ENCODE assay signal across 20 cellular contexts in the genomic region with DNA sequence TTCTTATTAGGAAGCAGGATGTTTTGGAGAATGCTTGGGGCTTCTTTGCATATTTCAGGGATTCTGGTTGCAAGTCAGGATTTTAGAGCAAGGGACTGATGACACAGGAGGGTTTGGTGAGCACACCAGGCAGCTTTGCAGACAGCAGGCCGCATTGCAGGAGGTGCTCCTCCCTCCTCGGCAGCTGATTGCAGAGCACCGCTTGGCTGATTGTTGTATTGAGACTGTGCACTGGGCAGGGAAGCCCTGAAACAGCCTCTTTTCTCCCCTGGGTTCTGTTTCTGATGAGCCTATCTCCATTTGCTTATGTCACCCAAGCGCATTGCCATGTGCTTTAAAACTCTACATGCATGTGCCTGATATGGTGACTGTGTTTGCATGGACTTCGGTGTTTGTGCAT.
DNase-seq lines count a peak whose midpoint lies in the region; ATAC-seq, FAIRE-seq and TF ChIP-seq lines count a peak whose summit lies in the region.
"Had no signal": no experiment of that assay in that cellular context is flagged by ENCODE, and none has a peak within 500 bp of the region (broad histone marks: within the 10 kb centered on the region; RNA-seq: fewer than 3 reads in every experiment).

No MANE protein-coding gene starts in this region.

- H3K79me2 ChIP-seq in endothelial cell of umbilical vein (ENCODE audit: control insufficient read depth, insufficient read depth, low read length) (no peaks in the 10 kb centered on the region), neural progenitor cell (ENCODE audit: low read depth) (no peaks in the 10 kb centered on the region)

- no peaks in the 10 kb centered on the region for H3K36me3 ChIP-seq in endothelial cell of umbilical vein (ENCODE audit: control insufficient read depth in 2 of 2, extremely low read depth in 1 of 2, insufficient read depth in 2 of 2, low read length in 2 of 2)
- H3K36me3 ChIP-seq in neural progenitor cell = no peaks in the 10 kb centered on the region
- H3K36me3 ChIP-seq: BE2C, HAP-1 had no signal

- H3K4me3 Mint-ChIP-seq in neural progenitor cell = no peak overlapping the region
- H3K4me3 Mint-ChIP-seq: CD4-positive, CD25-positive, alpha-beta regulatory T cell; CD8-positive, alpha-beta memory T cell had no signal

- no peak for ATAC-seq in HG03469 (IDR thresholded peaks at IDR 0.05; ENCODE audit: unreplicated experiment)
- ATAC-seq: GM12878 had no signal

- H3K9me1 ChIP-seq in endothelial cell of umbilical vein (replicated peaks; ENCODE audit: control insufficient read depth, extremely low read depth, insufficient read depth, low read length) = no peaks in the 10 kb centered on the region

- TF ChIP-seq CTCF in endothelial cell of umbilical vein (IDR thresholded peaks at IDR 0.05; ENCODE audit: extremely low read depth in 1 of 2, insufficient read depth in 1 of 2, low read depth in 1 of 2, low read length in 2 of 2) (no peak), neural progenitor cell (IDR thresholded peaks at IDR 0.05) (no peak)

- peaks cover 8% of the 10 kb centered on the region for H3K4me1 Mint-ChIP-seq in neural progenitor cell

- CTCF ChIA-PET in endothelial cell of umbilical vein (lab: Charles Lee) = no interaction called here

- H4K20me1 ChIP-seq in endothelial cell of umbilical vein (replicated peaks; ENCODE audit: control insufficient read depth, extremely low read depth, insufficient read depth, low read length) (no peaks in the 10 kb centered on the region), neural progenitor cell (ENCODE audit: low read depth) (no peaks in the 10 kb centered on the region)

- POLR2A ChIA-PET in endothelial cell of umbilical vein (lab: Charles Lee) = no interaction called here

- H3K27ac ChIP-seq in endothelial cell of umbilical vein (ENCODE audit: insufficient read depth, low read depth, low read length) (no peak overlapping the region), neural progenitor cell (no peak overlapping the region)
- H3K27ac ChIP-seq: GM23248, HL-60 had no signal

- peaks cover 7% of the 10 kb centered on the region for H3K27me3 Mint-ChIP-seq in neural progenitor cell (ENCODE audit: insufficient read depth, low read depth)
- H3K27me3 Mint-ChIP-seq: CD4-positive, CD25-positive, alpha-beta regulatory T cell had no signal

- no TSS peak for BruUV-seq in endothelial cell of umbilical vein (replicated peaks; lab: Mats Ljungman, UMichigan)

- H3K27me3 ChIP-seq in endothelial cell of umbilical vein (ENCODE audit: control insufficient read depth in 2 of 2, insufficient read depth in 2 of 2, low read length in 2 of 2) = no peaks in the 10 kb centered on the region
- H3K27me3 ChIP-seq in neural progenitor cell = no peaks in the 10 kb centered on the region
- H3K27me3 ChIP-seq: BE2C had no signal

- H3K4me2 ChIP-seq in endothelial cell of umbilical vein (ENCODE audit: insufficient read depth, low read length) (no peak overlapping the region), neural progenitor cell (peak overlapping the region; percentile 23)

- FAIRE-seq in endothelial cell of umbilical vein (lab: Jason Lieb, UNC) = no peak
- FAIRE-seq: GM12878, GM19239 had no signal

- no peak overlapping the region for H3K9ac ChIP-seq in endothelial cell of umbilical vein (replicated peaks; ENCODE audit: extremely low read depth, insufficient read depth, low read length)
- H3K9ac ChIP-seq in neural progenitor cell = no peak overlapping the region
- H3K9ac ChIP-seq: GM23248 had no signal

- dilution Hi-C loops in endothelial cell of umbilical vein (cut with MboI; ENCODE audit: extremely low pct_ligation_motif_present, low sequenced_read_pairs) = no loop called here

- H3K4me3 ChIP-seq in endothelial cell of umbilical vein (replicated peaks in 1 of 3; ENCODE audit: insufficient read depth in 1 of 3, low read depth in 1 of 3, low read length in 3 of 3) (no peak overlapping the region), neural progenitor cell (no peak overlapping the region)
- H3K4me3 ChIP-seq: GM12878, GM23248, HAP-1 had no signal

- H3K27ac Mint-ChIP-seq in neural progenitor cell = no peak overlapping the region
- H3K27ac Mint-ChIP-seq: CD8-positive, alpha-beta memory T cell had no signal

- intact Hi-C loops in endothelial cell of umbilical vein (cut with micrococcal nuclease) = no loop called here

- H3K4me1 ChIP-seq in endothelial cell of umbilical vein (ENCODE audit: control insufficient read depth, extremely low read depth, insufficient read depth, low read length) (no peaks in the 10 kb centered on the region), neural progenitor cell (peaks cover 7% of the 10 kb centered on the region)
- H3K4me1 ChIP-seq: BE2C, HAP-1 had no signal

- H3K9me3 ChIP-seq in endothelial cell of umbilical vein (replicated peaks; ENCODE audit: control insufficient read depth, insufficient read depth, low read length) = no peaks in the 10 kb centered on the region
- H3K9me3 ChIP-seq in neural progenitor cell (ENCODE audit: low read depth) = no peaks in the 10 kb centered on the region
- H3K9me3 ChIP-seq: BE2C, HAP-1 had no signal

- TF ChIP-seq POLR2A in endothelial cell of umbilical vein (IDR thresholded peaks at IDR 0.05; ENCODE audit: low read depth, low read length) = no peak

- no peak overlapping the region for H2AFZ ChIP-seq in endothelial cell of umbilical vein (ENCODE audit: low read depth, low read length)
- H2AFZ ChIP-seq in neural progenitor cell (replicated peaks) = no peak overlapping the region
- H2AFZ ChIP-seq: GM23248 had no signal

- no peaks in the 10 kb centered on the region for H3F3A ChIP-seq in neural progenitor cell (ENCODE audit: low read depth)

- DNase-seq in NCI-H2227 (lab: John Stamatoyannopoulos, UW; ENCODE audit: unreplicated experiment) (peak; percentile 4), NCI-H2227 treated with DMSO at 0.1 percent for 48 hours (lab: John Stamatoyannopoulos, UW) (no peak), endothelial cell of umbilical vein (ENCODE audit: low read depth, low spot score) (no peak), neural progenitor cell (ENCODE audit: low spot score) (peak; percentile 12), NCI-H748 treated with DMSO at 0.1 percent for 48 hours (lab: John Stamatoyannopoulos, UW) (no peak)
- DNase-seq: BE2C; C1 segment of cervical spinal cord; CD4-positive, CD25-positive, alpha-beta regulatory T cell; CD8-positive, alpha-beta memory T cell; COR-L47; DMS 273 treated with DMSO at 0.1 percent for 48 hours; DMS53; DND-41; EL; GM23248 had no signal

- peaks cover 3% of the 10 kb centered on the region for H3K9me3 Mint-ChIP-seq in neural progenitor cell
- H3K9me3 Mint-ChIP-seq: CD8-positive, alpha-beta memory T cell had no signal

- no peaks in the 10 kb centered on the region for H3K36me3 Mint-ChIP-seq in neural progenitor cell
- H3K36me3 Mint-ChIP-seq: CD4-positive, CD25-positive, alpha-beta regulatory T cell had no signal

TF ChIP-seq in endothelial cell of umbilical vein, 7 proteins besides CTCF, POLR2A, EP300 and RAD21:
- no peak for TF ChIP-seq GATA2 (IDR thresholded peaks at IDR 0.05; ENCODE audit: insufficient read depth, insufficient read length, low read depth, low read length)
- TF ChIP-seq MAX (IDR thresholded peaks at IDR 0.05; ENCODE audit: insufficient read depth, insufficient read length) = peak; percentile 10
TF ChIP-seq in endothelial cell of umbilical vein: peak in this region for 1.

Comparison
In these comparisons a context has a peak if more than half of its experiments do, and no peak if none do; other contexts are left out.
1. DNase-seq: peak in NCI-H2227 (single experiment) and neural progenitor cell (single experiment); none in NCI-H2227 treated with DMSO at 0.1 percent for 48 hours (single experiment), endothelial cell of umbilical vein (single experiment) and NCI-H748 treated with DMSO at 0.1 percent for 48 hours (single experiment).